ENCODE assay signal across 34 cellular contexts in the genomic region with DNA sequence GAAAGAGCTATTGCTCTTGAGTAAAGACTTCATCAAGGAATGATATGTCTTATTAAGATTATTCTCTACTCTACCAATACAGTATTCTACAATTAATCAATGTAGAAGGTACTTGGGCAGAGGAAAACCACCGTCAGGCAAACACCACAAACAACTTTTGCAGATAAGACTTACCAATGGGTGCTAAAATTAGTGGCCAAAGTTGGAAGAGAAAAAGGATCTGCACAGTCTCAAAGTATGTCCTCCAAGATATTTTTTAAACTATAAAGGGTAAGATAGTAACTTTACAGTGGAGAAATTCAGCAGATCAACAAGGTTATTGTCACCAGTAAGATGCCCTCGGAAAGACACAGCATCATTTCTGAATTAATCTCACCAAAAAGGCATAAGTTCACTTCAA. TPM values are rescaled to one million over a fixed set of nuclear protein-coding genes. Genes with fewer than 3 reads are reported as not detected.
"Had no signal": no experiment of that assay in that cellular context is flagged by ENCODE, and none has a peak within 500 bp of the region (broad histone marks: within the 10 kb centered on the region; RNA-seq: fewer than 3 reads in every experiment).

No MANE protein-coding gene starts in this region.

- ATAC-seq: activated CD8-positive, alpha-beta T cell treated with anti-CD3 and anti-CD28 coated beads for 36 hours; activated naive CD4-positive, alpha-beta T cell treated with anti-CD3 and anti-CD28 coated beads, Interleukin-2, amount 50 U/mL, for 72 hours; activated T-cell treated with anti-CD3 and anti-CD28 coated beads, Interleukin-2, amount 50 U/mL, for 4 hours; activated T-cell treated with anti-CD3 and anti-CD28 coated beads, Interleukin-2, amount 50 U/mL, for 72 hours; activated T-helper 17 cell treated with anti-CD3 and anti-CD28 coated beads, Interleukin-2, amount 50 U/mL, for 72 hours; body of pancreas had no signal

- H3K36me3 ChIP-seq: adrenal gland, brain microvascular endothelial cell, breast epithelium had no signal

- DNase-seq: activated B cell treated with CpG ODN at 0.5 μM for 24 hours; activated CD4-positive, alpha-beta memory T cell treated with anti-CD3 and anti-CD28 coated beads for 36 hours; activated CD4-positive, alpha-beta T cell treated with anti-CD3 and anti-CD28 coated beads for 4 hours; activated CD4-positive, alpha-beta T cell treated with anti-CD3 and anti-CD28 coated beads, Interleukin-2, amount 10 ng/mL, durations not matched to agents 24 days and 14 days; activated CD4-positive, alpha-beta T cell treated with anti-CD3 and anti-CD28 coated beads, Interleukin-2, amount 50 U/mL, for 1 hour; activated CD4-positive, alpha-beta T cell treated with anti-CD3 and anti-CD28 coated beads, Interleukin-2, amount 50 U/mL, for 4 hours; activated CD4-positive, CD25-positive, alpha-beta regulatory T cell treated with anti-CD3 and anti-CD28 coated beads, Interleukin-2, amount 50 U/mL, for 72 hours; activated CD8-positive, alpha-beta memory T cell treated with anti-CD3 and anti-CD28 coated beads, Interleukin-2, amount 50 U/mL, for 4 hours; activated CD8-positive, alpha-beta T cell treated with anti-CD3 and anti-CD28 coated beads for 36 hours; activated effector memory CD4-positive, alpha-beta T cell treated with anti-CD3 and anti-CD28 coated beads, Interleukin-2, amount 50 U/mL, for 16 hours; activated gamma-delta T cell treated with Interleukin-2 at 50 U/mL for 16 hours; activated naive CD4-positive, alpha-beta T cell; activated naive CD4-positive, alpha-beta T cell treated with anti-CD3 and anti-CD28 coated beads for 36 hours; activated naive CD4-positive, alpha-beta T cell treated with anti-CD3 and anti-CD28 coated beads, Interleukin-2, amount 50 U/mL, for 16 hours; activated naive CD8-positive, alpha-beta T cell treated with anti-CD3 and anti-CD28 coated beads for 36 hours; activated T-cell treated with anti-CD3 and anti-CD28 coated beads for 4 hours; activated T-cell treated with anti-CD3 and anti-CD28 coated beads, Interleukin-2, amount 50 U/mL, for 1 hour; activated T-cell treated with anti-CD3 and anti-CD28 coated beads, Interleukin-2, amount 50 U/mL, for 4 hours; activated T-cell treated with anti-CD3 and anti-CD28 coated beads, Interleukin-2, amount 50 U/mL, for 72 hours; adrenal gland; amniotic stem cell; aorta; body of pancreas; brain microvascular endothelial cell; central memory CD4-positive, alpha-beta T cell; T-helper 1 cell; T-helper 2 cell; T-helper 9 cell had no signal

- H3K27ac ChIP-seq: adrenal gland, body of pancreas, brain microvascular endothelial cell, breast epithelium, VCaP had no signal

- H3K4me1 ChIP-seq: breast epithelium had no signal

- FAIRE-seq: astrocyte, TTC549 had no signal

- H3K27me3 ChIP-seq: adrenal gland, body of pancreas, breast epithelium had no signal

- H3K9me3 ChIP-seq: adrenal gland, body of pancreas, breast epithelium had no signal

- H3K4me3 ChIP-seq: adrenal gland, body of pancreas, breast epithelium had no signal

RNA-seq across cellular contexts. Expression of a gene that starts 38.9 kb away (rescaled TPM):
- total RNA-seq: activated CD4-positive, alpha-beta memory T cell treated with anti-CD3 and anti-CD28 coated beads for 36 hours; activated naive CD4-positive, alpha-beta T cell treated with anti-CD3 and anti-CD28 coated beads for 36 hours had no signal
